In the genomic region with DNA sequence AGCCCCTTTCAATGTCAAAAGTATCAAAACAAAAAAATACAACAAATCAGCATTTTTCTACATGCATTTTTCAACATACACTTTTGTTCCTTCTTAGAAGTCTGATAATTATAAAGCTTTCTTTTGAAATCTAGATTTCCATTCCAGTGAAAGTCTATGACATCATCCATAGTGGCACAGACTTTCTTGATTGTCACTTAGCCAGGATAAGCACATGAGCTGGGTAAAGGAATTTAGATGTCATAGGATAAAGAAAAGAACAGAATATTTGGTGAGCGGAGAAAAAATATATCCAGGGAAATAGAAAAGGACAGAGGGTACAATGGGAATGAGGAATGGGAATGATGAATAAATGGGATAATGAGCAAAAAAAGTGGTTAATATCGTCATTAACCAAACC, we compare ENCODE assay signal across 2 cellular contexts.
TF ChIP-seq lines count a peak whose summit lies in the region.

No MANE protein-coding gene starts in this region.

TF ChIP-seq in HEK293, 187 proteins besides CTCF, POLR2A, EP300 and RAD21:
- TF ChIP-seq, protein P1, sequence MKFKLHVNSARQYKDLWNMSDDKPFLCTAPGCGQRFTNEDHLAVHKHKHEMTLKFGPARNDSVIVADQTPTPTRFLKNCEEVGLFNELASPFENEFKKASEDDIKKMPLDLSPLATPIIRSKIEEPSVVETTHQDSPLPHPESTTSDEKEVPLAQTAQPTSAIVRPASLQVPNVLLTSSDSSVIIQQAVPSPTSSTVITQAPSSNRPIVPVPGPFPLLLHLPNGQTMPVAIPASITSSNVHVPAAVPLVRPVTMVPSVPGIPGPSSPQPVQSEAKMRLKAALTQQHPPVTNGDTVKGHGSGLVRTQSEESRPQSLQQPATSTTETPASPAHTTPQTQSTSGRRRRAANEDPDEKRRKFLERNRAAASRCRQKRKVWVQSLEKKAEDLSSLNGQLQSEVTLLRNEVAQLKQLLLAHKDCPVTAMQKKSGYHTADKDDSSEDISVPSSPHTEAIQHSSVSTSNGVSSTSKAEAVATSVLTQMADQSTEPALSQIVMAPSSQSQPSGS (tag by site-specific recombination; IDR thresholded peaks at IDR 0.05; ENCODE audit: low read depth), result peak; percentile 69; the same call in 1 of the 2 replicates
- no peak for TF ChIP-seq SCRT1 (tag by site-specific recombination; IDR thresholded peaks at IDR 0.05; ENCODE audit: borderline replicate concordance)

TF ChIP-seq in K562, 482 proteins besides CTCF, POLR2A, EP300 and RAD21 (continued from another document):
- TF ChIP-seq, protein P2, sequence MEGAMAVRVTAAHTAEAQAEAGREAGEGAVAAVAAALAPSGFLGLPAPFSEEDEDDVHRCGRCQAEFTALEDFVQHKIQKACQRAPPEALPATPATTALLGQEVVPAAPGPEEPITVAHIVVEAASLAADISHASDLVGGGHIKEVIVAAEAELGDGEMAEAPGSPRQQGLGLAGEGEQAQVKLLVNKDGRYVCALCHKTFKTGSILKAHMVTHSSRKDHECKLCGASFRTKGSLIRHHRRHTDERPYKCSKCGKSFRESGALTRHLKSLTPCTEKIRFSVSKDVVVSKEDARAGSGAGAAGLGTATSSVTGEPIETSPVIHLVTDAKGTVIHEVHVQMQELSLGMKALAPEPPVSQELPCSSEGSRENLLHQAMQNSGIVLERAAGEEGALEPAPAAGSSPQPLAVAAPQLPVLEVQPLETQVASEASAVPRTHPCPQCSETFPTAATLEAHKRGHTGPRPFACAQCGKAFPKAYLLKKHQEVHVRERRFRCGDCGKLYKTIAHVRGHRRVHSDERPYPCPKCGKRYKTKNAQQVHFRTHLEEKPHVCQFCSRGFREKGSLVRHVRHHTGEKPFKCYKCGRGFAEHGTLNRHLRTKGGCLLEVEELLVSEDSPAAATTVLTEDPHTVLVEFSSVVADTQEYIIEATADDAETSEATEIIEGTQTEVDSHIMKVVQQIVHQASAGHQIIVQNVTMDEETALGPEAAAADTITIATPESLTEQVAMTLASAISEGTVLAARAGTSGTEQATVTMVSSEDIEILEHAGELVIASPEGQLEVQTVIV (CRISPR knock-in tag; IDR thresholded peaks at IDR 0.05; ENCODE audit: borderline replicate concordance), result no peak
- TF ChIP-seq ATF7 (IDR thresholded peaks at IDR 0.05), result no peak
- TF ChIP-seq ZNF431 (CRISPR knock-in tag; IDR thresholded peaks at IDR 0.05), result no peak
- peak; percentile 48; the same call in 1 of the 2 replicates for TF ChIP-seq ZNF316 (IDR thresholded peaks at IDR 0.05)
- TF ChIP-seq HDAC8 (tag; IDR thresholded peaks at IDR 0.05), result no peak
- TF ChIP-seq ZC3H11A (IDR thresholded peaks at IDR 0.05; ENCODE audit: low read depth, low read length), result no peak
- TF ChIP-seq, protein P3, sequence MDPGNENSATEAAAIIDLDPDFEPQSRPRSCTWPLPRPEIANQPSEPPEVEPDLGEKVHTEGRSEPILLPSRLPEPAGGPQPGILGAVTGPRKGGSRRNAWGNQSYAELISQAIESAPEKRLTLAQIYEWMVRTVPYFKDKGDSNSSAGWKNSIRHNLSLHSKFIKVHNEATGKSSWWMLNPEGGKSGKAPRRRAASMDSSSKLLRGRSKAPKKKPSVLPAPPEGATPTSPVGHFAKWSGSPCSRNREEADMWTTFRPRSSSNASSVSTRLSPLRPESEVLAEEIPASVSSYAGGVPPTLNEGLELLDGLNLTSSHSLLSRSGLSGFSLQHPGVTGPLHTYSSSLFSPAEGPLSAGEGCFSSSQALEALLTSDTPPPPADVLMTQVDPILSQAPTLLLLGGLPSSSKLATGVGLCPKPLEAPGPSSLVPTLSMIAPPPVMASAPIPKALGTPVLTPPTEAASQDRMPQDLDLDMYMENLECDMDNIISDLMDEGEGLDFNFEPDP (CRISPR knock-in tag; IDR thresholded peaks at IDR 0.05), result no peak
- no peak for TF ChIP-seq MEF2D (tag; conservative IDR thresholded peaks at IDR 0.05; ENCODE audit: low read depth)
- TF ChIP-seq ETS2 (tag; IDR thresholded peaks at IDR 0.05; ENCODE audit: borderline replicate concordance, poor library complexity, severe bottlenecking), result no peak
- no peak for TF ChIP-seq HLTF (IDR thresholded peaks at IDR 0.05)
- TF ChIP-seq, protein P4, sequence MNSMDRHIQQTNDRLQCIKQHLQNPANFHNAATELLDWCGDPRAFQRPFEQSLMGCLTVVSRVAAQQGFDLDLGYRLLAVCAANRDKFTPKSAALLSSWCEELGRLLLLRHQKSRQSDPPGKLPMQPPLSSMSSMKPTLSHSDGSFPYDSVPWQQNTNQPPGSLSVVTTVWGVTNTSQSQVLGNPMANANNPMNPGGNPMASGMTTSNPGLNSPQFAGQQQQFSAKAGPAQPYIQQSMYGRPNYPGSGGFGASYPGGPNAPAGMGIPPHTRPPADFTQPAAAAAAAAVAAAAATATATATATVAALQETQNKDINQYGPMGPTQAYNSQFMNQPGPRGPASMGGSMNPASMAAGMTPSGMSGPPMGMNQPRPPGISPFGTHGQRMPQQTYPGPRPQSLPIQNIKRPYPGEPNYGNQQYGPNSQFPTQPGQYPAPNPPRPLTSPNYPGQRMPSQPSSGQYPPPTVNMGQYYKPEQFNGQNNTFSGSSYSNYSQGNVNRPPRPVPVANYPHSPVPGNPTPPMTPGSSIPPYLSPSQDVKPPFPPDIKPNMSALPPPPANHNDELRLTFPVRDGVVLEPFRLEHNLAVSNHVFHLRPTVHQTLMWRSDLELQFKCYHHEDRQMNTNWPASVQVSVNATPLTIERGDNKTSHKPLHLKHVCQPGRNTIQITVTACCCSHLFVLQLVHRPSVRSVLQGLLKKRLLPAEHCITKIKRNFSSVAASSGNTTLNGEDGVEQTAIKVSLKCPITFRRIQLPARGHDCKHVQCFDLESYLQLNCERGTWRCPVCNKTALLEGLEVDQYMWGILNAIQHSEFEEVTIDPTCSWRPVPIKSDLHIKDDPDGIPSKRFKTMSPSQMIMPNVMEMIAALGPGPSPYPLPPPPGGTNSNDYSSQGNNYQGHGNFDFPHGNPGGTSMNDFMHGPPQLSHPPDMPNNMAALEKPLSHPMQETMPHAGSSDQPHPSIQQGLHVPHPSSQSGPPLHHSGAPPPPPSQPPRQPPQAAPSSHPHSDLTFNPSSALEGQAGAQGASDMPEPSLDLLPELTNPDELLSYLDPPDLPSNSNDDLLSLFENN (IDR thresholded peaks at IDR 0.05; ENCODE audit: low read depth in 2 of 2, low read length in 2 of 2), result no peak
- TF ChIP-seq POLR2B (IDR thresholded peaks at IDR 0.05; ENCODE audit: low read depth, partially characterized antibody), result no peak
- no peak for TF ChIP-seq ESRRB (CRISPR knock-in tag; IDR thresholded peaks at IDR 0.05; ENCODE audit: borderline replicate concordance)
- TF ChIP-seq, protein P5, sequence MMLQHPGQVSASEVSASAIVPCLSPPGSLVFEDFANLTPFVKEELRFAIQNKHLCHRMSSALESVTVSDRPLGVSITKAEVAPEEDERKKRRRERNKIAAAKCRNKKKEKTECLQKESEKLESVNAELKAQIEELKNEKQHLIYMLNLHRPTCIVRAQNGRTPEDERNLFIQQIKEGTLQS (IDR thresholded peaks at IDR 0.05), result peak; percentile 34; the same call in 1 of the 2 replicates
- TF ChIP-seq, protein P5 (CRISPR knock-in tag; conservative IDR thresholded peaks at IDR 0.05), result no peak
- TF ChIP-seq HMG20A (CRISPR knock-in tag; conservative IDR thresholded peaks at IDR 0.05), result no peak
- TF ChIP-seq, protein P6, sequence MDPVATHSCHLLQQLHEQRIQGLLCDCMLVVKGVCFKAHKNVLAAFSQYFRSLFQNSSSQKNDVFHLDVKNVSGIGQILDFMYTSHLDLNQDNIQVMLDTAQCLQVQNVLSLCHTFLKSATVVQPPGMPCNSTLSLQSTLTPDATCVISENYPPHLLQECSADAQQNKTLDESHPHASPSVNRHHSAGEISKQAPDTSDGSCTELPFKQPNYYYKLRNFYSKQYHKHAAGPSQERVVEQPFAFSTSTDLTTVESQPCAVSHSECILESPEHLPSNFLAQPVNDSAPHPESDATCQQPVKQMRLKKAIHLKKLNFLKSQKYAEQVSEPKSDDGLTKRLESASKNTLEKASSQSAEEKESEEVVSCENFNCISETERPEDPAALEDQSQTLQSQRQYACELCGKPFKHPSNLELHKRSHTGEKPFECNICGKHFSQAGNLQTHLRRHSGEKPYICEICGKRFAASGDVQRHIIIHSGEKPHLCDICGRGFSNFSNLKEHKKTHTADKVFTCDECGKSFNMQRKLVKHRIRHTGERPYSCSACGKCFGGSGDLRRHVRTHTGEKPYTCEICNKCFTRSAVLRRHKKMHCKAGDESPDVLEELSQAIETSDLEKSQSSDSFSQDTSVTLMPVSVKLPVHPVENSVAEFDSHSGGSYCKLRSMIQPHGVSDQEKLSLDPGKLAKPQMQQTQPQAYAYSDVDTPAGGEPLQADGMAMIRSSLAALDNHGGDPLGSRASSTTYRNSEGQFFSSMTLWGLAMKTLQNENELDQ (CRISPR knock-in tag; IDR thresholded peaks at IDR 0.05; ENCODE audit: borderline replicate concordance), result no peak
